20 cellular contexts compared by ENCODE assay signal in the genomic region with DNA sequence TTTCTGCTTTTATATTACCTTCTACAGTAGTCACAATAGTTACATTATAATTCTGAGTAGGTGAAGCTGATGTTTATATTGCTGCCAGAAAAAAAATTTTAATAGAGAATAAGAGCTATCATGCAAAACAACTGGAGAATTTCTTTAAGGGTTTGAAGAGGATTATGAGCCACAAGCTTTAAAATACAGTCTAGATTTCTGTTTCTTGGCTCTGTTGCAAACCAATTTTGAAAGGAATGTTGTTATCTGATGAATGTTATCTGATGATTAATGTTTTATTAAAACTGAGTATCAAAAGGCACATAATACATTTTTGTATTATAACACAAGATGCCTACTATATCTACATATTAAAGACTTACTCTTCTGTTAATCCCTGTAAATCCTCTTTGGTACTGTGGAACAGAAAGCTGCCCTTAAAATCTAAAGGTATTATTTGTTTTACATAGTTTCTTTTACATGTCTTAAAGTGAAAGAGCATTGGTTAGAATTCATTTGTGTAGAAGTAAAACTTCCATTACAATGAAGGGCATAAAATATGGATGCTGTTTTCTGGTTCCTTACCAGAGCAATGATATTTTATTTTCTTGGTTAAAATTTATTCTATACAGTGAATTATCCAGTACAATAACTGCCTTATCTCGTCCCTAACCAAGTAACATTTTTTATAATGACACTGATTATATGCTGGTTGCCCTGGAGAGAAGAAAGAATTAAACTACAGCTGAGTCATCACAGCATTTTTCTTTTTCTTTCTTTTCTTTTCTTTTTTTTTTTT.
DNase-seq lines count a peak whose midpoint lies in the region; ATAC-seq, FAIRE-seq and TF ChIP-seq lines count a peak whose summit lies in the region.
"Had no signal": no experiment of that assay in that cellular context is flagged by ENCODE, and none has a peak within 500 bp of the region (broad histone marks: within the 10 kb centered on the region; RNA-seq: fewer than 3 reads in every experiment).

No MANE protein-coding gene starts in this region.

- no peaks in the 10 kb centered on the region for H3K79me2 ChIP-seq in GM12878 (ENCODE audit: control insufficient read depth, insufficient read depth, low read length)

- H3K4me1 Mint-ChIP-seq in endodermal cell, result no peaks in the 10 kb centered on the region
- H3K4me1 Mint-ChIP-seq: activated T-helper 17 cell treated with anti-CD3 and anti-CD28 coated beads, Interleukin-2, amount 50 U/mL, for 72 hours had no signal

- no peak for TF ChIP-seq RAD21 in GM12878 (IDR thresholded peaks at IDR 0.05; ENCODE audit: insufficient read depth, low read depth, low read length)

- in situ Hi-C loops in GM12878 (cut with MboI), result no loop called here

- H3K9me3 Mint-ChIP-seq in endodermal cell, result peaks cover 6% of the 10 kb centered on the region
- H3K9me3 Mint-ChIP-seq: activated CD8-positive, alpha-beta T cell treated with anti-CD3 and anti-CD28 coated beads for 36 hours; activated T-helper 17 cell treated with anti-CD3 and anti-CD28 coated beads, Interleukin-2, amount 50 U/mL, for 72 hours had no signal

- POLR2A ChIA-PET in GM12878 (lab: Charles Lee), result no interaction called here

- TF ChIP-seq CTCF in GM12878 (IDR thresholded peaks at IDR 0.05 in 2 of 3, conservative IDR thresholded peaks at IDR 0.05 in 1 of 3; ENCODE audit: control insufficient read depth in 2 of 3, extremely low read depth in 1 of 3, insufficient read depth in 1 of 3, low read depth in 3 of 3, low read length in 3 of 3) (no peak), endodermal cell (conservative IDR thresholded peaks at IDR 0.05) (no peak)

- no peak overlapping the region for H3K4me2 ChIP-seq in GM12878 (ENCODE audit: control insufficient read depth, insufficient read depth)
- H3K4me2 ChIP-seq: KMS-11 had no signal

- no peak for TF ChIP-seq POLR2A in GM12878 (IDR thresholded peaks at IDR 0.05; ENCODE audit: low read depth, low read length)

- H3K27me3 ChIP-seq in GM12878 (replicated peaks in 1 of 2; ENCODE audit: control insufficient read depth in 2 of 2, insufficient read depth in 2 of 2, low read length in 1 of 2) (peaks cover 0 to 2% of the 10 kb centered on the region in 2 experiments; a peak in 1 of 4 replicates), endodermal cell (ENCODE audit: control insufficient read depth, insufficient read depth, low read length, poor library complexity, severe bottlenecking) (no peaks in the 10 kb centered on the region)

- H3K27me3 Mint-ChIP-seq in endodermal cell (ENCODE audit: insufficient read depth), result peaks cover 2% of the 10 kb centered on the region
- H3K27me3 Mint-ChIP-seq: activated CD8-positive, alpha-beta T cell treated with anti-CD3 and anti-CD28 coated beads for 36 hours; activated T-helper 17 cell treated with anti-CD3 and anti-CD28 coated beads, Interleukin-2, amount 50 U/mL, for 72 hours had no signal

- H4K20me1 ChIP-seq in GM12878 (ENCODE audit: control insufficient read depth, insufficient read depth), result no peaks in the 10 kb centered on the region

- H3K36me3 ChIP-seq in GM12878 (ENCODE audit: control insufficient read depth in 2 of 2, insufficient read depth in 2 of 2, low read length in 1 of 2) (no peaks in the 10 kb centered on the region), endodermal cell (ENCODE audit: control insufficient read depth, insufficient read depth, low read length) (no peaks in the 10 kb centered on the region)
- H3K36me3 ChIP-seq: HAP-1 had no signal

- ATAC-seq in GM12878, result no peak
- ATAC-seq: activated CD8-positive, alpha-beta T cell treated with anti-CD3 and anti-CD28 coated beads for 36 hours; activated T-helper 17 cell treated with anti-CD3 and anti-CD28 coated beads, Interleukin-2, amount 50 U/mL, for 72 hours; stimulated activated naive CD8-positive, alpha-beta T cell treated with anti-CD3 and anti-CD28 coated beads, Interleukin-15, Interleukin-2, amounts not matched to agents 100 U/mL and 50 U/mL, for 24 hours had no signal

- no peak for TF ChIP-seq EP300 in GM12878 (IDR thresholded peaks at IDR 0.05; ENCODE audit: borderline replicate concordance in 1 of 2, control insufficient read depth in 1 of 2, low read depth in 2 of 2, low read length in 2 of 2)

- WGBS in GM12878 (ENCODE audit: insufficient coverage, insufficient replicate concordance, low lambda C conversion rate, missing lambda C conversion rate), result 0% methylated on average over 1 of the region's 1 CpG
- WGBS in endodermal cell (ENCODE audit: insufficient coverage in 1 of 2, insufficient read length in 1 of 2), 2 experiments, result no CpG with 5 or more reads among the region's 1 CpG

- CTCF ChIA-PET in GM12878 (lab: Yijun Ruan, JAX), result no interaction called here

- SMC1A ChIA-PET in GM12878 (lab: Charles Lee; ENCODE audit: uncharacterized antibody, unreplicated experiment), result interaction anchor here (0.6 kb wide), 1 partner anchor 219 kb away, joined by 3 read pairs; no protein-coding TSS in a partner anchor

- H3K4me1 ChIP-seq in GM12878 (ENCODE audit: control insufficient read depth, insufficient read depth, low read length) (no peaks in the 10 kb centered on the region), endodermal cell (ENCODE audit: control insufficient read depth, insufficient read depth, low read length) (no peaks in the 10 kb centered on the region)

- H3K36me3 Mint-ChIP-seq in endodermal cell (ENCODE audit: low read depth), result no peaks in the 10 kb centered on the region

- intact Hi-C loops in GM12878 (cut with micrococcal nuclease; ENCODE audit: unreplicated experiment), result no loop called here

- H3K4me3 ChIP-seq in GM12878, result no peak overlapping the region
- H3K4me3 ChIP-seq in endodermal cell (ENCODE audit: low read length), result no peak overlapping the region
- H3K4me3 ChIP-seq: HAP-1 had no signal

- FAIRE-seq in GM12878 (lab: Jason Lieb, UNC), result peak; percentile 27
- FAIRE-seq: frontal cortex, small intestine had no signal

- H3K4me3 Mint-ChIP-seq in endodermal cell, result no peak overlapping the region
- H3K4me3 Mint-ChIP-seq: activated CD8-positive, alpha-beta T cell treated with anti-CD3 and anti-CD28 coated beads for 36 hours; activated T-helper 17 cell treated with anti-CD3 and anti-CD28 coated beads, Interleukin-2, amount 50 U/mL, for 72 hours had no signal

- H3K9me3 ChIP-seq in GM12878 (replicated peaks; ENCODE audit: control insufficient read depth, insufficient read depth, low read length), result no peaks in the 10 kb centered on the region
- no peaks in the 10 kb centered on the region for H3K9me3 ChIP-seq in endodermal cell (ENCODE audit: control insufficient read depth, low read length)

- no TSS peak for BruUV-seq in GM12878 (replicated peaks; lab: Mats Ljungman, UMichigan)

- no peak overlapping the region for H3K9ac ChIP-seq in GM12878 (ENCODE audit: control insufficient read depth, insufficient read depth, low read length)
- H3K9ac ChIP-seq in endodermal cell (ENCODE audit: extremely low read depth, low read length, poor library complexity, severe bottlenecking), result no peak overlapping the region
- H3K9ac ChIP-seq: KMS-11 had no signal

- no peak overlapping the region for H3K27ac ChIP-seq in GM12878 (ENCODE audit: control insufficient read depth, insufficient read depth)
- H3K27ac ChIP-seq in endodermal cell (ENCODE audit: low read depth, low read length), result no peak overlapping the region
- H3K27ac ChIP-seq: KMS-11 had no signal

- no peak overlapping the region for H2AFZ ChIP-seq in GM12878 (ENCODE audit: control insufficient read depth, low read depth, low read length)

- H3K27ac Mint-ChIP-seq in endodermal cell, result no peak overlapping the region
- H3K27ac Mint-ChIP-seq: activated CD8-positive, alpha-beta T cell treated with anti-CD3 and anti-CD28 coated beads for 36 hours; activated T-helper 17 cell treated with anti-CD3 and anti-CD28 coated beads, Interleukin-2, amount 50 U/mL, for 72 hours had no signal

- RAD21 ChIA-PET in GM12878 (lab: Charles Lee; ENCODE audit: unreplicated experiment), result no interaction called here

- DNase-seq in AG08396 (ENCODE audit: low spot score) (peak; percentile 17), M059J (ENCODE audit: low read depth) (peak; percentile 81), GM12878 (ENCODE audit: low read depth, low spot score) (no peak), kidney glomerular epithelial cell (lab: John Stamatoyannopoulos, UW) (peak; percentile 23), endodermal cell (no peak), NCI-H2029 treated with DMSO at 0.1 percent for 48 hours (lab: John Stamatoyannopoulos, UW) (no peak), C1 segment of cervical spinal cord (lab: John Stamatoyannopoulos, UW) (no peak), CD1c-positive myeloid dendritic cell (ENCODE audit: extremely low spot score) (no peak)
- DNase-seq: activated CD8-positive, alpha-beta T cell treated with anti-CD3 and anti-CD28 coated beads for 36 hours; AML-193; DMS153; NCI-H1694 treated with DMSO at 0.1 percent for 48 hours; NCI-H774; SHP77; small intestine; stimulated activated naive CD8-positive, alpha-beta T cell treated with anti-CD3 and anti-CD28 coated beads, Interleukin-15, Interleukin-2, amounts not matched to agents 100 U/mL and 50 U/mL, for 24 hours had no signal

TF ChIP-seq in GM12878, 131 proteins besides CTCF, POLR2A, EP300 and RAD21 (continues in another document):
- TF ChIP-seq EED (IDR thresholded peaks at IDR 0.05; ENCODE audit: low read depth) (no peak), RELA (IDR thresholded peaks at IDR 0.05; ENCODE audit: borderline replicate concordance, partially characterized antibody) (no peak), BMI1 (IDR thresholded peaks at IDR 0.05; ENCODE audit: borderline replicate concordance) (no peak), MTA3 (IDR thresholded peaks at IDR 0.05; ENCODE audit: borderline replicate concordance, low read length) (no peak), FOXM1 (IDR thresholded peaks at IDR 0.05; ENCODE audit: low read depth, low read length) (no peak), RUNX3 (IDR thresholded peaks at IDR 0.05; ENCODE audit: low read length) (no peak), TAF1 (IDR thresholded peaks at IDR 0.05; ENCODE audit: borderline replicate concordance, low read depth, low read length) (no peak)
- TF ChIP-seq, protein P1, sequence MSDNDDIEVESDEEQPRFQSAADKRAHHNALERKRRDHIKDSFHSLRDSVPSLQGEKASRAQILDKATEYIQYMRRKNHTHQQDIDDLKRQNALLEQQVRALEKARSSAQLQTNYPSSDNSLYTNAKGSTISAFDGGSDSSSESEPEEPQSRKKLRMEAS (IDR thresholded peaks at IDR 0.05; ENCODE audit: low read depth, low read length), result no peak

Comparison
In these comparisons a context has a peak if more than half of its experiments do, and no peak if none do; other contexts are left out.
1. DNase-seq: peak in AG08396 (single experiment), M059J (single experiment) and kidney glomerular epithelial cell (single experiment); none in GM12878 (single experiment), endodermal cell (single experiment), NCI-H2029 treated with DMSO at 0.1 percent for 48 hours (single experiment), C1 segment of cervical spinal cord (0 of 14) and CD1c-positive myeloid dendritic cell (single experiment).